Comparison of ENCODE assay signal across 1 cellular context in the genomic region with DNA sequence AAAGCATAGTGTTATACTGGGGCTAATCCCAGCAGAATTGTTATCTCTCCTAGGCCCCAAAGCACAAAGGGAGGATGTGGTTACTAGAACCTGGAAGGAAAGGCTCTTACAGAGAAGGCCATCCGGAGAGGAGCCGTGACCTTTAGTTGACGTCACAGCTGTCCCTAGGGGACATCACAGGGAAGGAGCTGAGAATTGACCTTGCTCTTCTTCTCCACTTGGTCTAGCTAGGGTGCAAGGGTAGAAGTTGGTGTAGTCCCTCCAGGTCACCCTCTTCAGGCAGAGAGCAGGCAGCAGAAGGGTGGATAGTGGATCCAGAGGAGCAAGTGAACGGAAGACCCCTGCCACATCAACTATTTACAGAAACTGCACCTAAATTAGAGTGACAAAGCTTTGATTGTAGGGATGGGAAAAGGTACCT.
TF ChIP-seq lines count a peak whose summit lies in the region.

No MANE protein-coding gene starts in this region.

TF ChIP-seq in endothelial cell of umbilical vein, 7 proteins besides CTCF, POLR2A, EP300 and RAD21:
- TF ChIP-seq EZH2 (IDR thresholded peaks at IDR 0.05; ENCODE audit: borderline replicate concordance, low read depth, low read length, severe bottlenecking) (no peak), GATA2 (IDR thresholded peaks at IDR 0.05; ENCODE audit: insufficient read depth, insufficient read length, low read depth, low read length) (peak; percentile 37)
